8 cellular contexts compared by ENCODE assay signal in genomic region chr19:16714702-16715294, GRCh38. TPM values are rescaled to one million over a fixed set of nuclear protein-coding genes. Genes with fewer than 3 reads are reported as not detected.
A peak's percentile ranks its signal among the peaks of the same experiment; 100 is the strongest.
DNase-seq lines count a peak whose midpoint lies in the region; ATAC-seq, FAIRE-seq and TF ChIP-seq lines count a peak whose summit lies in the region.

No MANE protein-coding gene starts in this region.

- H3K4me1 ChIP-seq in A549 (no peaks in the 10 kb centered on the region; the same call in 2 of the 3 replicates), endodermal cell (ENCODE audit: control insufficient read depth, insufficient read depth, low read length) (no peaks in the 10 kb centered on the region), mucosa of descending colon (ENCODE audit: low read depth) (peaks cover 10% of the 10 kb centered on the region), suprapubic skin (no peaks in the 10 kb centered on the region)

- no peak overlapping the region for H3K27ac ChIP-seq in A549
- no peak overlapping the region for H3K27ac ChIP-seq in endodermal cell (ENCODE audit: low read depth, low read length)
- no peak overlapping the region for H3K27ac ChIP-seq in suprapubic skin

- WGBS in A549 (ENCODE audit: missing lambda C conversion rate): 23% methylated on average over 14 of the region's 14 CpGs
- 37 to 60% methylated on average over 2 to 14 of the region's 14 CpGs for WGBS in endodermal cell (ENCODE audit: insufficient coverage in 1 of 2, insufficient read length in 1 of 2), 2 experiments
- WGBS in suprapubic skin: 20% methylated on average over 14 of the region's 14 CpGs

- H3K27me3 ChIP-seq in endodermal cell (ENCODE audit: control insufficient read depth, insufficient read depth, low read length, poor library complexity, severe bottlenecking) (no peaks in the 10 kb centered on the region), suprapubic skin (no peaks in the 10 kb centered on the region)

- TF ChIP-seq EP300 in A549 (IDR thresholded peaks at IDR 0.05) (no peak), suprapubic skin (IDR thresholded peaks at IDR 0.05) (no peak)

- no peak overlapping the region for H3K27ac Mint-ChIP-seq in endodermal cell

- peak overlapping the region; percentile 46 for H3K4me2 ChIP-seq in A549

- no peak overlapping the region for H3K4me3 ChIP-seq in A549
- H3K4me3 ChIP-seq in endodermal cell (ENCODE audit: low read length): no peak overlapping the region
- no peak overlapping the region for H3K4me3 ChIP-seq in mucosa of descending colon
- H3K4me3 ChIP-seq in suprapubic skin: no peak overlapping the region

- peak; percentile 54 to 64; a peak in 4 of 6 replicates for ATAC-seq in A549
- peak; percentile 56 for ATAC-seq in mucosa of descending colon
- ATAC-seq in HG03571 (IDR thresholded peaks at IDR 0.05; ENCODE audit: unreplicated experiment): no peak

- H3K36me3 ChIP-seq in endodermal cell (ENCODE audit: control insufficient read depth, insufficient read depth, low read length) (no peaks in the 10 kb centered on the region), mucosa of descending colon (ENCODE audit: low read depth) (no peaks in the 10 kb centered on the region), suprapubic skin (no peaks in the 10 kb centered on the region)

- CTCF ChIA-PET in A549 (lab: Yijun Ruan, JAX): interaction anchor here (0.6 to 2.9 kb wide), 23 partner anchors 9 to 1888 kb away, joined by 3 to 13 read pairs (median 3); no protein-coding TSS in a partner anchor

- intact Hi-C loops in mucosa of descending colon (cut with DNase I, micrococcal nuclease): no loop called here

- POLR2A ChIA-PET in A549 (lab: Yijun Ruan, JAX): no interaction called here

- H3K9me3 ChIP-seq in A549 (no peaks in the 10 kb centered on the region), endodermal cell (ENCODE audit: control insufficient read depth, low read length) (no peaks in the 10 kb centered on the region), mucosa of descending colon (no peaks in the 10 kb centered on the region), suprapubic skin (no peaks in the 10 kb centered on the region)

- no peaks in the 10 kb centered on the region for H3K36me3 Mint-ChIP-seq in endodermal cell (ENCODE audit: low read depth)

- FAIRE-seq in A549 (lab: Jason Lieb, UNC): no peak

- H3K9me3 Mint-ChIP-seq in endodermal cell: no peaks in the 10 kb centered on the region

- TF ChIP-seq POLR2A in A549 (IDR thresholded peaks at IDR 0.05; ENCODE audit: low read length): no peak
- TF ChIP-seq POLR2A in suprapubic skin (IDR thresholded peaks at IDR 0.05): no peak

- H3K9ac ChIP-seq in endodermal cell (ENCODE audit: extremely low read depth, low read length, poor library complexity, severe bottlenecking): no peak overlapping the region

- H3K4me1 Mint-ChIP-seq in endodermal cell: no peaks in the 10 kb centered on the region

- TF ChIP-seq RAD21 in A549 (conservative IDR thresholded peaks at IDR 0.05 in 1 of 2, IDR thresholded peaks at IDR 0.05 in 1 of 2): peak; percentile 62 to 76

- no peak overlapping the region for H3K4me3 Mint-ChIP-seq in endodermal cell

- TF ChIP-seq CTCF in A549 (IDR thresholded peaks at IDR 0.05) (peak; percentile 60), GM12872 (IDR thresholded peaks at IDR 0.05; ENCODE audit: insufficient read depth, low read depth, low read length) (peak; percentile 87), endodermal cell (conservative IDR thresholded peaks at IDR 0.05) (peak; percentile 94), mucosa of descending colon (IDR thresholded peaks at IDR 0.05) (peak; percentile 78), suprapubic skin (IDR thresholded peaks at IDR 0.05) (peak; percentile 28 to 64)

- no peaks in the 10 kb centered on the region for H3K27me3 Mint-ChIP-seq in endodermal cell (ENCODE audit: insufficient read depth)

- DNase-seq in A549 (ENCODE audit: low read depth in 1 of 2, low spot score in 1 of 2) (peak in 1 of 2 experiments; percentile 52), NCI-H2227 treated with DMSO at 0.1 percent for 48 hours (lab: John Stamatoyannopoulos, UW) (peak; percentile 29), endodermal cell (peak; percentile 91), mucosa of descending colon (peak; percentile 64 to 81 (median 73)), suprapubic skin (ENCODE audit: low spot score in 2 of 2) (peak in 1 of 2 donors; percentile 62)
- peak; percentile 10 to 15 for DNase-seq in activated CD4-positive, alpha-beta T cell treated with anti-CD3 and anti-CD28 coated beads, Interleukin-2, amount 50 U/mL, for 4 hours

TF ChIP-seq in A549, 52 proteins besides CTCF, POLR2A, EP300 and RAD21:
- TF ChIP-seq MAX (IDR thresholded peaks at IDR 0.05) (no peak), SMC3 (IDR thresholded peaks at IDR 0.05) (peak; percentile 31; the same call in 2 of the 3 replicates)

RNA-seq across cellular contexts. Expression of gene NWD1, which starts 4.8 kb away (rescaled TPM):
- polyA plus RNA-seq in A549 (2011; rRNA removed) (0.01 TPM in 1 of 2 replicates, not detected in the other), A549 (2017; fragmentation: RNase III; extraction: RNeasy Plus Mini Kit Qiagen cat#74134 plus additional on column Dnase treatment) (0.01 TPM in 1 of 3 replicates, not detected in the others)
- polyA plus RNA-seq in A549 (2012; cell fraction: cytosol; rRNA removed): under 0.01 TPM in 1 of 2 replicates, not detected in the other
- polyA plus RNA-seq in A549 (2012; cell fraction: nucleus; rRNA removed): 0.01 TPM in 1 of 2 replicates, not detected in the other
- 0.04 and 0.05 TPM in 2 replicates for polyA minus RNA-seq in A549 (2011; rRNA and poly(A)+ RNA removed)
- total RNA-seq in endodermal cell (not detected), mucosa of descending colon (1 to 10 TPM in 1 of 3 donors, under 1 TPM in 2; 0.32 to 1.2 (median 0.41) TPM), suprapubic skin (1 to 10 TPM in 2 of 4 donors, under 1 TPM in 2; 0.68 to 1.5 (median 1.1) TPM)
- not detected for polyA plus RNA-seq in endodermal cell (2013, experiment 1 of 2)
- 0.08 TPM for polyA plus RNA-seq in endodermal cell (2013, experiment 2 of 2)

RNA-seq across cellular contexts. Expression of gene TMEM38A, which starts 53.9 kb away (rescaled TPM):
- 1.2 and 1.8 TPM in 2 replicates for polyA plus RNA-seq in A549 (2011; rRNA removed)
- polyA plus RNA-seq in A549 (2012; cell fraction: cytosol; rRNA removed): 0.90 and 1.1 TPM in 2 replicates
- polyA plus RNA-seq in A549 (2012; cell fraction: nucleus; rRNA removed): 0.69 and 0.74 TPM in 2 replicates
- polyA plus RNA-seq in A549 (2017; fragmentation: RNase III; extraction: RNeasy Plus Mini Kit Qiagen cat#74134 plus additional on column Dnase treatment): 1.1 to 2.1 TPM (median 1.5 TPM) in 3 replicates
- 0.78 and 2.6 TPM in 2 replicates for polyA minus RNA-seq in A549 (2011; rRNA and poly(A)+ RNA removed)
- 1 to 10 TPM; 5.1 to 6.8 TPM for total RNA-seq in endodermal cell
- polyA plus RNA-seq in endodermal cell (2013, experiment 1 of 2): 2.9 TPM
- polyA plus RNA-seq in endodermal cell (2013, experiment 2 of 2): 2.2 TPM
- 1 to 10 TPM; 5.6 to 6.0 (median 5.8) TPM for total RNA-seq in mucosa of descending colon
- total RNA-seq in suprapubic skin: 1 to 10 TPM; 2.3 to 2.8 (median 2.7) TPM

RNA-seq across cellular contexts. Expression of gene SMIM7, which starts 54.9 kb away (rescaled TPM):
- polyA plus RNA-seq in A549 (2011; rRNA removed) (98.8 and 103 TPM in 2 replicates), A549 (2017; fragmentation: RNase III; extraction: RNeasy Plus Mini Kit Qiagen cat#74134 plus additional on column Dnase treatment) (74.6 to 74.8 TPM (median 74.7 TPM) in 3 replicates)
- polyA plus RNA-seq in A549 (2012; cell fraction: cytosol; rRNA removed): 52.4 and 54.4 TPM in 2 replicates
- polyA plus RNA-seq in A549 (2012; cell fraction: nucleus; rRNA removed): 15.9 and 30.1 TPM in 2 replicates
- 39.4 and 51.8 TPM in 2 replicates for polyA minus RNA-seq in A549 (2011; rRNA and poly(A)+ RNA removed)
- total RNA-seq in endodermal cell (10 to 100 TPM; 57.6 to 91.4 TPM), mucosa of descending colon (10 to 100 TPM; 61.2 to 88.8 (median 70.1) TPM), suprapubic skin (100 to 1,000 TPM in 2 of 4 donors, 10 to 100 TPM in 2; 77.3 to 121 (median 98.8) TPM)
- polyA plus RNA-seq in endodermal cell (2013, experiment 1 of 2): 72.8 TPM
- polyA plus RNA-seq in endodermal cell (2013, experiment 2 of 2): 68.6 TPM
